In genomic region chr1:225342695-225343094, GRCh38 we compare ENCODE assay signal across 2 cellular contexts.
TF ChIP-seq lines count a peak whose summit lies in the region.

No MANE protein-coding gene starts in this region.

TF ChIP-seq in GM23338, 12 proteins besides CTCF, POLR2A, EP300 and RAD21:
- no peak for TF ChIP-seq REST (IDR thresholded peaks at IDR 0.05; ENCODE audit: unreplicated experiment)
- no peak for TF ChIP-seq NANOG (IDR thresholded peaks at IDR 0.05; ENCODE audit: borderline replicate concordance)
- TF ChIP-seq EZH2phosphoT487 (IDR thresholded peaks at IDR 0.05; ENCODE audit: unreplicated experiment): no peak
- no peak for TF ChIP-seq ETS1 (IDR thresholded peaks at IDR 0.05)
- no peak for TF ChIP-seq POLR2AphosphoS5 (IDR thresholded peaks at IDR 0.05; ENCODE audit: low read depth)
- TF ChIP-seq JUNB (IDR thresholded peaks at IDR 0.05; ENCODE audit: unreplicated experiment): no peak
- no peak for TF ChIP-seq ZNF462 (CRISPR knock-in tag; IDR thresholded peaks at IDR 0.05)
- no peak for TF ChIP-seq ZNF331 (CRISPR knock-in tag; IDR thresholded peaks at IDR 0.05; ENCODE audit: low read depth)
- no peak for TF ChIP-seq EZH2 (IDR thresholded peaks at IDR 0.05; ENCODE audit: low read depth, unreplicated experiment)

TF ChIP-seq in WTC11, 78 proteins besides CTCF, POLR2A, EP300 and RAD21 (continued from another document):
- TF ChIP-seq IRF1 (CRISPR knock-in tag; IDR thresholded peaks at IDR 0.05) (no peak), ATF1 (CRISPR knock-in tag; IDR thresholded peaks at IDR 0.05) (no peak), FOXJ3 (CRISPR knock-in tag; IDR thresholded peaks at IDR 0.05; ENCODE audit: borderline replicate concordance) (no peak), PRDM15 (CRISPR knock-in tag; IDR thresholded peaks at IDR 0.05) (no peak), ZNF317 (CRISPR knock-in tag; IDR thresholded peaks at IDR 0.05; ENCODE audit: borderline replicate concordance, low read depth) (no peak), E2F1 (CRISPR knock-in tag; IDR thresholded peaks at IDR 0.05) (no peak), ZBTB21 (CRISPR knock-in tag; IDR thresholded peaks at IDR 0.05; ENCODE audit: borderline replicate concordance) (no peak), TEAD1 (CRISPR knock-in tag; IDR thresholded peaks at IDR 0.05) (no peak)
